29 cellular contexts compared by ENCODE assay signal in the genomic region with DNA sequence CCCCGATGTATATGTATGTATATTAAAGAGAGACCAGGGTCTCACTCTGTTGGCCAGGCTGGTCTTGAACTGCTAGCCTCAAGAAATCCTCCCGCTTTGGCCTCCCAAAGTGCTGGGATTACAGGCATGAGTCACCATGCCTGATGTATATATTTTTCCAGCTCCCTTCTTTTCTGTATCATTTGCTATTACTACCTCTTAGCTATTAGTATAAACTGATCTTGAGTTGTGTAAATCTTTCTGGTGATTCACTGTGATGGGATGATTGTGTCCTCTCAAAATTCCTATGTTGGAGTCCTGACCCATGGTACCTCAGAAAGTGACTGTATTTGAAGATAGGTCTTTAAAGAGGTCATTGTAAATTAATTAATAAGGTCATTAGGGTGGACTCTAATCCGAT. TPM values are rescaled to one million over a fixed set of nuclear protein-coding genes. Genes with fewer than 3 reads are reported as not detected.
DNase-seq lines count a peak whose midpoint lies in the region; ATAC-seq, FAIRE-seq and TF ChIP-seq lines count a peak whose summit lies in the region.
"Had no signal": no experiment of that assay in that cellular context is flagged by ENCODE, and none has a peak within 500 bp of the region (broad histone marks: within the 10 kb centered on the region; RNA-seq: fewer than 3 reads in every experiment).

No MANE protein-coding gene starts in this region.

- no peak for DNase-seq in Calu3
- peak; percentile 74 for DNase-seq in IMR-90
- DNase-seq in astrocyte of the spinal cord (ENCODE audit: low read depth, low spot score) = peak; percentile 19
- peak; percentile 36 for DNase-seq in keratinocyte (ENCODE audit: low read depth, low spot score)
- no peak for DNase-seq in upper lobe of left lung
- DNase-seq in LoVo (ENCODE audit: low spot score) = no peak
- no peak for DNase-seq in prostate gland (ENCODE audit: low spot score)
- DNase-seq: activated CD4-positive, alpha-beta T cell treated with anti-CD3 and anti-CD28 coated beads, Interleukin-2, amount 10 ng/mL, durations not matched to agents 7 days and 5 days; cerebellar nuclear complex; COR-L47; DND-41; dorsolateral prefrontal cortex; heart right ventricle; KBM-7; left lung; naive thymus-derived CD8-positive, alpha-beta T cell; NCI-H1694; NCI-H510A treated with DMSO at 0.1 percent for 48 hours; stimulated activated CD4-positive, alpha-beta T cell treated with anti-CD3 and anti-CD28 coated beads, Interleukin-2, amount 100 ng/mL, for 48 hours; T-helper 2 cell had no signal

- POLR2A ChIA-PET in IMR-90 (lab: Charles Lee; ENCODE audit: unreplicated experiment) = interaction anchor here (1.0 kb wide), 1 partner anchor 29 kb away, joined by 3 read pairs; no protein-coding TSS in a partner anchor

- CTCF ChIA-PET in Calu3 (lab: Charles Lee) (interaction anchor here (1.0 to 1.3 kb wide), 2 partner anchors 8 to 251 kb away, joined by 3 read pairs; no protein-coding TSS in a partner anchor), IMR-90 (lab: Yijun Ruan, JAX) (interaction anchor here (1.0 kb wide), 1 partner anchor 13 kb away, joined by 3 read pairs; no protein-coding TSS in a partner anchor)

- TF ChIP-seq POLR2A in IMR-90 (IDR thresholded peaks at IDR 0.05; ENCODE audit: low read depth, low read length) = no peak
- no peak for TF ChIP-seq POLR2A in upper lobe of left lung (IDR thresholded peaks at IDR 0.05)
- TF ChIP-seq POLR2A in prostate gland (IDR thresholded peaks at IDR 0.05) = no peak

- intact Hi-C loops in Calu3 (cut with micrococcal nuclease; ENCODE audit: unreplicated experiment) = no loop called here
- intact Hi-C loops in IMR-90 (cut with micrococcal nuclease) = no loop called here
- intact Hi-C loops in prostate gland (cut with DNase I) = no loop called here

- no peak overlapping the region for H3K4me3 Mint-ChIP-seq in Calu3 (ENCODE audit: low read depth, unreplicated experiment)
- H3K4me3 Mint-ChIP-seq: activated CD4-positive, alpha-beta T cell treated with anti-CD3 and anti-CD28 coated beads, Interleukin-2, amount 10 ng/mL, durations not matched to agents 7 days and 5 days; activated naive CD4-positive, alpha-beta T cell treated with anti-CD3 and anti-CD28 coated beads, Interleukin-2, amount 50 U/mL, for 24 hours; activated T-helper 1 cell treated with anti-CD3 and anti-CD28 coated beads, Interleukin-12 subunit alpha, Interleukin-12 subunit beta, Interleukin-2, Interleukin-4 antibody, amounts not matched to agents 30 ng/mL and 10 ng/mL and 1 ng/mL, durations not matched to agents 14 hours and 24 hours and 36 hours; mesothelial cell of epicardium; naive thymus-derived CD8-positive, alpha-beta T cell; stimulated activated effector memory CD8-positive, alpha-beta T cell treated with anti-CD3 and anti-CD28 coated beads, Interleukin-12 subunit alpha, Interleukin-12 subunit beta, amount 100 ng/mL, for 72 hours had no signal

- H3K36me3 ChIP-seq in IMR-90 (ENCODE audit: control insufficient read depth, insufficient read depth, low read length) = no peaks in the 10 kb centered on the region
- H3K36me3 ChIP-seq in keratinocyte (ENCODE audit: control insufficient read depth in 2 of 2, extremely low read depth in 1 of 2, insufficient read depth in 2 of 2, low read length in 2 of 2) = no peaks in the 10 kb centered on the region
- H3K36me3 ChIP-seq in upper lobe of left lung = no peaks in the 10 kb centered on the region
- H3K36me3 ChIP-seq in prostate gland = no peaks in the 10 kb centered on the region
- H3K36me3 ChIP-seq: HAP-1, heart right ventricle, left lung had no signal

- no peak for TF ChIP-seq CTCF in Calu3 (IDR thresholded peaks at IDR 0.05; ENCODE audit: unreplicated experiment)
- TF ChIP-seq CTCF in IMR-90 (conservative IDR thresholded peaks at IDR 0.05; ENCODE audit: low read depth, low read length) = no peak
- no peak for TF ChIP-seq CTCF in astrocyte of the spinal cord (IDR thresholded peaks at IDR 0.05; ENCODE audit: low read depth, low read length)
- no peak for TF ChIP-seq CTCF in keratinocyte (optimal IDR thresholded peaks at IDR 0.05 in 1 of 3, IDR thresholded peaks at IDR 0.05 in 1 of 3, conservative IDR thresholded peaks at IDR 0.05 in 1 of 3; ENCODE audit: extremely low read depth in 1 of 3, insufficient read depth in 2 of 3, low read length in 3 of 3)
- TF ChIP-seq CTCF in upper lobe of left lung (IDR thresholded peaks at IDR 0.05) = no peak
- no peak for TF ChIP-seq CTCF in prostate gland (IDR thresholded peaks at IDR 0.05)

- FAIRE-seq in keratinocyte (lab: Jason Lieb, UNC) = no peak
- FAIRE-seq: urothelium cell line had no signal

- H3K27ac ChIP-seq in IMR-90 (ENCODE audit: insufficient read depth, low read length) (peak overlapping the region; percentile 65), keratinocyte (ENCODE audit: control insufficient read depth, insufficient read depth, low read length) (peak overlapping the region; percentile 96), upper lobe of left lung (no peak overlapping the region), prostate gland (no peak overlapping the region)
- H3K27ac ChIP-seq: BLaER1 treated with 17β-estradiol and CSF1 and Interleukin-3, amounts not matched to agents 10 nM and 100 nM; dorsolateral prefrontal cortex; heart right ventricle; left lung; SK-N-MC had no signal

- H3K9me1 ChIP-seq in IMR-90 (ENCODE audit: insufficient read depth, low read length) = no peaks in the 10 kb centered on the region
- no peaks in the 10 kb centered on the region for H3K9me1 ChIP-seq in keratinocyte (ENCODE audit: control insufficient read depth, extremely low read depth, insufficient read depth, low read length)

- no peaks in the 10 kb centered on the region for H3K79me2 ChIP-seq in keratinocyte (ENCODE audit: control insufficient read depth, insufficient read depth, low read length)

- H3K4me3 ChIP-seq in IMR-90 (ENCODE audit: insufficient read depth, low read depth, low read length) (no peak overlapping the region), astrocyte of the spinal cord (ENCODE audit: low read depth, low read length) (no peak overlapping the region), keratinocyte (ENCODE audit: control insufficient read depth in 2 of 3, extremely low read depth in 1 of 3, insufficient read depth in 2 of 3, low read depth in 1 of 3, low read length in 3 of 3) (peak overlapping the region in 1 of 3 experiments; percentile 25), upper lobe of left lung (no peak overlapping the region), prostate gland (no peak overlapping the region)
- H3K4me3 ChIP-seq: BLaER1 treated with 17β-estradiol and CSF1 and Interleukin-3, amounts not matched to agents 10 nM and 100 nM; dorsolateral prefrontal cortex; HAP-1; heart right ventricle; left lung; SK-N-MC had no signal

- no peak overlapping the region for H3K23ac ChIP-seq in IMR-90 (ENCODE audit: low read depth, low read length)

- dilution Hi-C loops in IMR-90 (cut with HindIII; ENCODE audit: low sequenced_read_pairs, unreplicated experiment) (no loop called here), keratinocyte (cut with MboI; ENCODE audit: extremely low pct_ligation_motif_present, low sequenced_read_pairs) (no loop called here)

- peak overlapping the region; percentile 69 for H2AK9ac ChIP-seq in IMR-90 (replicated peaks; ENCODE audit: low read depth, low read length, poor library complexity)

- peak overlapping the region; percentile 80 for H4K91ac ChIP-seq in IMR-90 (ENCODE audit: insufficient read depth, low read depth, low read length)

- H3K14ac ChIP-seq in IMR-90 (replicated peaks; ENCODE audit: low read depth, low read length) = 0 out of 2 replicates have a peak overlapping the region, but pooled peaks have one; percentile 14

- H3K9ac ChIP-seq in IMR-90 (ENCODE audit: low read depth, low read length) = no peak overlapping the region
- peak overlapping the region; percentile 62 for H3K9ac ChIP-seq in keratinocyte (ENCODE audit: control insufficient read depth, extremely low read depth, insufficient read depth, low read length)
- H3K9ac ChIP-seq: BLaER1 treated with 17β-estradiol and CSF1 and Interleukin-3, amounts not matched to agents 10 nM and 100 nM had no signal

- H3K27ac Mint-ChIP-seq in Calu3 (ENCODE audit: unreplicated experiment) = peak overlapping the region; percentile 73
- H3K27ac Mint-ChIP-seq: activated CD4-positive, alpha-beta T cell treated with anti-CD3 and anti-CD28 coated beads, Interleukin-2, amount 10 ng/mL, durations not matched to agents 7 days and 5 days; activated naive CD4-positive, alpha-beta T cell treated with anti-CD3 and anti-CD28 coated beads, Interleukin-2, amount 50 U/mL, for 24 hours; activated T-helper 1 cell treated with anti-CD3 and anti-CD28 coated beads, Interleukin-12 subunit alpha, Interleukin-12 subunit beta, Interleukin-2, Interleukin-4 antibody, amounts not matched to agents 30 ng/mL and 10 ng/mL and 1 ng/mL, durations not matched to agents 14 hours and 24 hours and 36 hours; mesothelial cell of epicardium; naive thymus-derived CD8-positive, alpha-beta T cell; stimulated activated effector memory CD8-positive, alpha-beta T cell treated with anti-CD3 and anti-CD28 coated beads, Interleukin-12 subunit alpha, Interleukin-12 subunit beta, amount 100 ng/mL, for 72 hours had no signal

- TF ChIP-seq RAD21 in IMR-90 (IDR thresholded peaks at IDR 0.05; ENCODE audit: low read length) = no peak

- H2AK5ac ChIP-seq in IMR-90 (ENCODE audit: low read depth, low read length) = no peak overlapping the region

- H4K8ac ChIP-seq in IMR-90 (ENCODE audit: low read depth in 2 of 2, low read length in 2 of 2) = peak overlapping the region in 1 of 2 experiments; percentile 87; a peak in 2 of 4 replicates

- in situ Hi-C loops in IMR-90 (cut with MboI; ENCODE audit: low sequenced_read_pairs) (no loop called here), astrocyte of the spinal cord (cut with HindIII; ENCODE audit: low sequenced_read_pairs) (no loop called here)

- H3K4me1 ChIP-seq in IMR-90 (ENCODE audit: control insufficient read depth, insufficient read depth, low read length) (peaks cover 8% of the 10 kb centered on the region; the same call in 1 of the 2 replicates), keratinocyte (ENCODE audit: control insufficient read depth, extremely low read depth, insufficient read depth, low read length) (peaks cover 18% of the 10 kb centered on the region), upper lobe of left lung (no peaks in the 10 kb centered on the region), prostate gland (replicated peaks) (no peaks in the 10 kb centered on the region)
- H3K4me1 ChIP-seq: BLaER1 treated with 17β-estradiol and CSF1 and Interleukin-3, amounts not matched to agents 10 nM and 100 nM; HAP-1; heart right ventricle; left lung had no signal

- H3K4me1 Mint-ChIP-seq in Calu3 (ENCODE audit: low read depth, unreplicated experiment) = peaks cover 21% of the 10 kb centered on the region
- H3K4me1 Mint-ChIP-seq: activated CD4-positive, alpha-beta T cell treated with anti-CD3 and anti-CD28 coated beads, Interleukin-2, amount 10 ng/mL, durations not matched to agents 7 days and 5 days; activated naive CD4-positive, alpha-beta T cell treated with anti-CD3 and anti-CD28 coated beads, Interleukin-2, amount 50 U/mL, for 24 hours; mesothelial cell of epicardium; naive thymus-derived CD8-positive, alpha-beta T cell; stimulated activated effector memory CD8-positive, alpha-beta T cell treated with anti-CD3 and anti-CD28 coated beads, Interleukin-12 subunit alpha, Interleukin-12 subunit beta, amount 100 ng/mL, for 72 hours had no signal

- 0 out of 3 replicates have a peak overlapping the region, but pooled peaks have one; percentile 50 for H2BK15ac ChIP-seq in IMR-90 (ENCODE audit: low read depth, low read length)

- H3K9me3 ChIP-seq in IMR-90 (ENCODE audit: control insufficient read depth, insufficient read depth, low read length) (no peaks in the 10 kb centered on the region), keratinocyte (ENCODE audit: control insufficient read depth, low read depth, low read length) (no peaks in the 10 kb centered on the region), upper lobe of left lung (no peaks in the 10 kb centered on the region), prostate gland (no peaks in the 10 kb centered on the region)
- H3K9me3 ChIP-seq: BLaER1 treated with 17β-estradiol and CSF1 and Interleukin-3, amounts not matched to agents 10 nM and 100 nM; HAP-1; heart right ventricle; left lung had no signal

- peak overlapping the region; percentile 16; the same call in 1 of the 2 replicates for H3K56ac ChIP-seq in IMR-90 (ENCODE audit: extremely low read depth, insufficient read depth, low read length)

- H3K36me3 Mint-ChIP-seq in Calu3 (ENCODE audit: insufficient read depth, unreplicated experiment) = peaks cover 10% of the 10 kb centered on the region
- H3K36me3 Mint-ChIP-seq: stimulated activated effector memory CD8-positive, alpha-beta T cell treated with anti-CD3 and anti-CD28 coated beads, Interleukin-12 subunit alpha, Interleukin-12 subunit beta, amount 100 ng/mL, for 72 hours had no signal

- no peaks in the 10 kb centered on the region for H3K9me3 Mint-ChIP-seq in Calu3 (ENCODE audit: low read depth, unreplicated experiment)
- H3K9me3 Mint-ChIP-seq: activated CD4-positive, alpha-beta T cell treated with anti-CD3 and anti-CD28 coated beads, Interleukin-2, amount 10 ng/mL, durations not matched to agents 7 days and 5 days; activated naive CD4-positive, alpha-beta T cell treated with anti-CD3 and anti-CD28 coated beads, Interleukin-2, amount 50 U/mL, for 24 hours; activated T-helper 1 cell treated with anti-CD3 and anti-CD28 coated beads, Interleukin-12 subunit alpha, Interleukin-12 subunit beta, Interleukin-2, Interleukin-4 antibody, amounts not matched to agents 30 ng/mL and 10 ng/mL and 1 ng/mL, durations not matched to agents 14 hours and 24 hours and 36 hours; stimulated activated effector memory CD8-positive, alpha-beta T cell treated with anti-CD3 and anti-CD28 coated beads, Interleukin-12 subunit alpha, Interleukin-12 subunit beta, amount 100 ng/mL, for 72 hours had no signal

- WGBS in IMR-90 (ENCODE audit: extremely low coverage in 2 of 2, insufficient read length in 1 of 2), 2 experiments = no CpG with 5 or more reads among the region's 3 CpGs
- WGBS in upper lobe of left lung, 2 donors = 77 to 100% methylated on average over 2 to 3 of the region's 3 CpGs
- 94% methylated on average over 3 of the region's 3 CpGs for WGBS in prostate gland

- H3K4me2 ChIP-seq in IMR-90 (ENCODE audit: low read depth, low read length) = no peak overlapping the region
- peak overlapping the region; percentile 62 for H3K4me2 ChIP-seq in keratinocyte (ENCODE audit: control insufficient read depth, extremely low read depth, insufficient read depth, low read depth, low read length)
- H3K4me2 ChIP-seq: BLaER1 treated with 17β-estradiol and CSF1 and Interleukin-3, amounts not matched to agents 10 nM and 100 nM had no signal

- BruUV-seq in Calu3 (replicated peaks; lab: Mats Ljungman, UMichigan) (no TSS peak), IMR-90 (replicated peaks; lab: Mats Ljungman, UMichigan) (no TSS peak)

- H2BK120ac ChIP-seq in IMR-90 (ENCODE audit: low read depth, low read length) = peak overlapping the region; percentile 70

- peak overlapping the region; percentile 90; the same call in 1 of the 2 replicates for H3K18ac ChIP-seq in IMR-90 (ENCODE audit: low read depth, low read length)

- H3K4ac ChIP-seq in IMR-90 (ENCODE audit: low read depth, low read length) = peak overlapping the region; percentile 86

- peak; percentile 74 for ATAC-seq in IMR-90 (ENCODE audit: low read depth)
- ATAC-seq in upper lobe of left lung (ENCODE audit: low FRiP score in 2 of 2) = no peak
- ATAC-seq in GM21390 (IDR thresholded peaks at IDR 0.05; ENCODE audit: unreplicated experiment) = no peak
- ATAC-seq: heart right ventricle; naive thymus-derived CD8-positive, alpha-beta T cell; stimulated activated effector memory CD8-positive, alpha-beta T cell treated with anti-CD3 and anti-CD28 coated beads, Interleukin-12 subunit alpha, Interleukin-12 subunit beta, amount 100 ng/mL, for 72 hours had no signal

- no peaks in the 10 kb centered on the region for H3K27me3 ChIP-seq in IMR-90 (ENCODE audit: control insufficient read depth, insufficient read depth, low read length)
- no peaks in the 10 kb centered on the region for H3K27me3 ChIP-seq in keratinocyte (ENCODE audit: control insufficient read depth, extremely low read depth, insufficient read depth, low read length)
- H3K27me3 ChIP-seq in upper lobe of left lung = no peaks in the 10 kb centered on the region
- H3K27me3 ChIP-seq in prostate gland (replicated peaks; ENCODE audit: insufficient read depth) = no peaks in the 10 kb centered on the region
- H3K27me3 ChIP-seq: left lung had no signal

- no peak overlapping the region for H2AFZ ChIP-seq in IMR-90 (replicated peaks; ENCODE audit: low read length, poor library complexity)
- no peak overlapping the region for H2AFZ ChIP-seq in keratinocyte (ENCODE audit: control insufficient read depth, low read length)

- H2BK5ac ChIP-seq in IMR-90 (ENCODE audit: low read depth, low read length, poor library complexity, severe bottlenecking) = peak overlapping the region; percentile 91

- no peaks in the 10 kb centered on the region for H3K79me1 ChIP-seq in IMR-90 (ENCODE audit: low read depth in 1 of 2, low read length in 2 of 2)

- TF ChIP-seq EP300 in upper lobe of left lung (IDR thresholded peaks at IDR 0.05) = no peak

- peak overlapping the region; percentile 87; the same call in 1 of the 2 replicates for H4K5ac ChIP-seq in IMR-90 (ENCODE audit: low read depth, low read length)

- H4K20me1 ChIP-seq in IMR-90 (ENCODE audit: insufficient read depth, low read length) (no peaks in the 10 kb centered on the region), keratinocyte (ENCODE audit: control insufficient read depth, extremely low read depth, insufficient read depth, low read length) (no peaks in the 10 kb centered on the region)

- no peaks in the 10 kb centered on the region for H3K27me3 Mint-ChIP-seq in Calu3 (ENCODE audit: unreplicated experiment)
- H3K27me3 Mint-ChIP-seq: activated CD4-positive, alpha-beta T cell treated with anti-CD3 and anti-CD28 coated beads, Interleukin-2, amount 10 ng/mL, durations not matched to agents 7 days and 5 days; activated naive CD4-positive, alpha-beta T cell treated with anti-CD3 and anti-CD28 coated beads, Interleukin-2, amount 50 U/mL, for 24 hours; naive thymus-derived CD8-positive, alpha-beta T cell had no signal

- 0 out of 2 replicates have a peak overlapping the region, but pooled peaks have one; percentile 78 for H2BK20ac ChIP-seq in IMR-90 (ENCODE audit: low read depth, low read length)

RNA-seq across cellular contexts. Expression of gene HPRT1, which starts 53.1 kb away (rescaled TPM):
- total RNA-seq in Calu3 (2022) = 64.8 and 75.0 TPM in 2 replicates
- 7.0 and 15.6 TPM in 2 replicates for total RNA-seq in IMR-90 (2012; rRNA removed)
- 26.9 and 30.3 TPM in 2 replicates for polyA plus RNA-seq in IMR-90 (2012; rRNA removed)
- polyA plus RNA-seq in IMR-90 (2012; cell fraction: cytosol; rRNA removed) = 6.1 and 8.6 TPM in 2 replicates
- polyA plus RNA-seq in IMR-90 (2012; cell fraction: nucleus; rRNA removed; ENCODE audit: low replicate concordance) = 2.9 and 7.4 TPM in 2 replicates
- polyA plus RNA-seq in keratinocyte = 15.7 to 48.1 TPM (median 41.9 TPM) in 3 replicates
- polyA plus RNA-seq in keratinocyte (2011; ENCODE audit: low read depth) = 26.9 TPM
- 24.5 and 40.9 TPM in 2 replicates for polyA plus RNA-seq in keratinocyte (2011; cell fraction: cytosol; rRNA removed)
- 14.6 and 18.7 TPM in 2 replicates for polyA plus RNA-seq in keratinocyte (2011; cell fraction: nucleus; rRNA removed)
- polyA plus RNA-seq in keratinocyte (2012; ENCODE audit: low replicate concordance) = 22.4 and 41.7 TPM in 2 replicates
- polyA minus RNA-seq in keratinocyte = 2.9 to 30.1 TPM (median 3.6 TPM) in 3 replicates
- polyA minus RNA-seq in keratinocyte (2011; cell fraction: cytosol; rRNA and poly(A)+ RNA removed) = 12.9 TPM
- polyA minus RNA-seq in keratinocyte (2011; cell fraction: nucleus; rRNA and poly(A)+ RNA removed) = 2.6 and 9.1 TPM in 2 replicates
- total RNA-seq in upper lobe of left lung = 10 to 100 TPM in 4 of 6 donors, 1 to 10 TPM in 2; 4.4 to 17.2 (median 14.5) TPM
- 10 to 100 TPM; 14.9 to 77.4 TPM for total RNA-seq in prostate gland

Comparison
In these comparisons a context has a peak if more than half of its experiments do, and no peak if none do; other contexts are left out.
1. DNase-seq: peak in IMR-90 (single experiment), astrocyte of the spinal cord (single experiment) and keratinocyte (single experiment); none in Calu3 (single experiment), upper lobe of left lung (0 of 2), LoVo (single experiment) and prostate gland (single experiment).
2. H3K27ac ChIP-seq: peak in IMR-90 (single experiment) and keratinocyte (single experiment); none in upper lobe of left lung (0 of 4) and prostate gland (0 of 2).